ENCODE assay signal across 8 cellular contexts in genomic region chr2:203535784-203536590, GRCh38. TPM values are rescaled to one million over a fixed set of nuclear protein-coding genes. Genes with fewer than 3 reads are reported as not detected.
DNase-seq lines count a peak whose midpoint lies in the region; ATAC-seq and TF ChIP-seq lines count a peak whose summit lies in the region.

No MANE protein-coding gene starts in this region.

- TF ChIP-seq EP300 in esophagus muscularis mucosa (IDR thresholded peaks at IDR 0.05) = no peak

- TF ChIP-seq CTCF in GM12865 (IDR thresholded peaks at IDR 0.05; ENCODE audit: insufficient read depth, low read depth, low read length, missing control alignments) (no peak), esophagus muscularis mucosa (IDR thresholded peaks at IDR 0.05) (no peak)

- no peak overlapping the region for H2AK5ac ChIP-seq in trophoblast cell (ENCODE audit: low read length)

- peak overlapping the region; percentile 86 for H4K8ac ChIP-seq in trophoblast cell (ENCODE audit: low read depth, low read length)

- peak overlapping the region; percentile 51 for H4K12ac ChIP-seq in trophoblast cell (ENCODE audit: low read depth, low read length)

- H3K4me3 ChIP-seq in GM12865 (ENCODE audit: low read depth, low read length) = peak overlapping the region; percentile 39
- H3K4me3 ChIP-seq in SJCRH30 = peak overlapping the region; percentile 98
- peak overlapping the region; percentile 89 to 95 (median 94) for H3K4me3 ChIP-seq in esophagus muscularis mucosa
- H3K4me3 ChIP-seq in trophoblast cell (ENCODE audit: low read depth, low read length) = peak overlapping the region; percentile 96

- peak overlapping the region; percentile 73 for H3K9ac ChIP-seq in trophoblast cell (ENCODE audit: low read length)

- ATAC-seq in GM21529 (IDR thresholded peaks at IDR 0.05; ENCODE audit: unreplicated experiment) (no peak), HG03196 (IDR thresholded peaks at IDR 0.05; ENCODE audit: unreplicated experiment) (no peak)

- H3K4me2 ChIP-seq in trophoblast cell (ENCODE audit: low read length) = peak overlapping the region; percentile 88

- H3K4me1 ChIP-seq in SJCRH30 (peaks cover 4% of the 10 kb centered on the region; the same call in 1 of the 2 replicates), esophagus muscularis mucosa (peaks cover 13 to 27% (median 23%) of the 10 kb centered on the region in 4 donors), trophoblast cell (ENCODE audit: control insufficient read depth in 1 of 2, insufficient read depth in 2 of 2, low read length in 2 of 2) (no peaks in the 10 kb centered on the region)

- no peak for TF ChIP-seq POLR2A in esophagus muscularis mucosa (IDR thresholded peaks at IDR 0.05; ENCODE audit: low read depth)

- peak overlapping the region; percentile 30 for H2AFZ ChIP-seq in trophoblast cell (ENCODE audit: insufficient read depth, low read length, poor library complexity)

- H2BK120ac ChIP-seq in trophoblast cell (ENCODE audit: insufficient read depth, low read length, poor library complexity) = peak overlapping the region; percentile 27

- intact Hi-C loops in esophagus muscularis mucosa (cut with DNase I) = loop anchor here (10.0 kb wide), 1 partner anchor 249 kb away; no protein-coding TSS in a partner anchor

- peak overlapping the region; percentile 80 for H4K91ac ChIP-seq in trophoblast cell (ENCODE audit: low read depth, low read length)

- H3K27me3 ChIP-seq in SJCRH30 = no peaks in the 10 kb centered on the region
- no peaks in the 10 kb centered on the region for H3K27me3 ChIP-seq in esophagus muscularis mucosa
- H3K27me3 ChIP-seq in trophoblast cell (ENCODE audit: insufficient read depth, low read length) = no peaks in the 10 kb centered on the region

- no peaks in the 10 kb centered on the region for H3K9me3 ChIP-seq in SJCRH30 (replicated peaks)
- H3K9me3 ChIP-seq in esophagus muscularis mucosa = no peaks in the 10 kb centered on the region
- H3K9me3 ChIP-seq in trophoblast cell (ENCODE audit: insufficient read depth, low read depth, low read length) = no peaks in the 10 kb centered on the region

- no peak overlapping the region for H3K23ac ChIP-seq in trophoblast cell (ENCODE audit: low read length)

- H3K27ac ChIP-seq in SJCRH30 (peak overlapping the region; percentile 71), esophagus muscularis mucosa (replicated peaks in 1 of 4) (peak overlapping the region; percentile 88 to 93 (median 92)), trophoblast cell (ENCODE audit: low read depth, low read length) (peak overlapping the region; percentile 92)

- peak overlapping the region; percentile 87 for H2BK5ac ChIP-seq in trophoblast cell (ENCODE audit: low read depth, low read length, poor library complexity)

- WGBS in esophagus muscularis mucosa = 21% methylated on average over 11 of the region's 14 CpGs
- WGBS in trophoblast cell (ENCODE audit: extremely low coverage, insufficient coverage, insufficient read length) = no CpG with 5 or more reads among the region's 14 CpGs

- peaks cover 9% of the 10 kb centered on the region for H3K79me2 ChIP-seq in trophoblast cell (ENCODE audit: control insufficient read depth, insufficient read depth, low read length, poor library complexity)

- H3K14ac ChIP-seq in trophoblast cell (ENCODE audit: low read length) = peak overlapping the region; percentile 8

- no peaks in the 10 kb centered on the region for H3K36me3 ChIP-seq in SJCRH30
- no peaks in the 10 kb centered on the region for H3K36me3 ChIP-seq in esophagus muscularis mucosa
- H3K36me3 ChIP-seq in trophoblast cell (ENCODE audit: control insufficient read depth in 1 of 2, insufficient read depth in 2 of 2, low read length in 2 of 2) = no peaks in the 10 kb centered on the region

- DNase-seq in GM12865 (ENCODE audit: low read depth) (no peak), SJCRH30 (peak in 1 of 2 experiments; percentile 32), esophagus muscularis mucosa (ENCODE audit: extremely low spot score) (no peak), trophoblast cell (peak; percentile 20 to 62), activated gamma-delta T cell treated with Interleukin-2 at 50 U/mL for 16 hours (no peak), mesenteric fat pad (ENCODE audit: low spot score) (no peak)

- H3K4ac ChIP-seq in trophoblast cell (ENCODE audit: low read depth, low read length) = peak overlapping the region; percentile 39

- H2BK12ac ChIP-seq in trophoblast cell (ENCODE audit: low read length) = no peak overlapping the region

- peaks cover 11% of the 10 kb centered on the region for H3K79me1 ChIP-seq in trophoblast cell (ENCODE audit: low read length)

- H3K18ac ChIP-seq in trophoblast cell (ENCODE audit: low read length) = peak overlapping the region; percentile 15

RNA-seq across cellular contexts. Expression of gene RAPH1, which starts 0.9 kb away (rescaled TPM):
- total RNA-seq in SJCRH30 (2014; rRNA removed; shearing (Covaris generic)) = 22.1 and 25.7 TPM in 2 replicates
- total RNA-seq in esophagus muscularis mucosa (10 to 100 TPM; 15.4 to 20.4 (median 18.2) TPM), mesenteric fat pad (79.6 TPM)
- 22.5 and 22.9 TPM in 2 replicates for polyA plus RNA-seq in trophoblast cell (2013)

Comparison
In these comparisons a context has a peak if more than half of its experiments do, and no peak if none do; other contexts are left out.
1. DNase-seq: peak in trophoblast cell (2 of 2); none in GM12865 (single experiment), esophagus muscularis mucosa (single experiment), activated gamma-delta T cell treated with Interleukin-2 at 50 U/mL for 16 hours (single experiment) and mesenteric fat pad (single experiment).
2. H3K4me3 ChIP-seq: peak in every context shown above with its lines; median percentile 98 in SJCRH30; 96 in trophoblast cell; 94 in esophagus muscularis mucosa; 39 in GM12865.
3. Peak in every context shown above with its lines, with median percentiles within 50 percentile points of each other: H3K27ac ChIP-seq.